In the genomic region with DNA sequence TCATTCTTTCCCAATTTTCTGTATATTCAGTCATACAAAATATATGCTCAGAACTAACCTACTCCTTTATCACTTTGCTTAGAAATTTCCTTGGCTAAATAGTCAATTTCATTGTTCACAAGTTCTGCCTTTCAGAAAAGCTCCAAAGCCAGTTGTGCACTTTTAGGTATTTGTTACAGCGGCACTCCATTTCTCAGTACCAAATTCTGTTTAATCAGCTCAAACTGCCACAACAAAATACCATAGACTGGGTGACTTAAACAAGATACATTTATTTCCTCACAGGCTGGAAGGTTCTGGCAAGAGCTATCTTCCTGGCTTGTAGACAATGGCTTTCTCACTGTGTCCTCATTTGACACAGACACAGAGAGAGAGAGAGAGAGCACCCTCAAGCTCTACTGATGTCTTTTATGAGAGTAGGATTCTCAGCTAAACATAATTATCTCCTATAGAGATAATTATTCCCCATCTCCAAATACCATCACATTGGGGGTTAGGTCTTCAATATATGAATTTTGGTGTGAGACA, we compare ENCODE assay signal across 23 cellular contexts.
"Had no signal": no experiment of that assay in that cellular context is flagged by ENCODE, and none has a peak within 500 bp of the region (broad histone marks: within the 10 kb centered on the region; RNA-seq: fewer than 3 reads in every experiment).

No MANE protein-coding gene starts in this region.

- H3K27me3 Mint-ChIP-seq: activated naive CD8-positive, alpha-beta T cell treated with anti-CD3 and anti-CD28 coated beads, Interleukin-2, amount 10 ng/mL, durations not matched to agents 7 days and 5 days; IgD-negative memory B cell had no signal

- H3K4me3 ChIP-seq: adrenal gland, Peyer's patch had no signal

- H3K27me3 ChIP-seq: adrenal gland, Peyer's patch had no signal

- H3K27ac ChIP-seq: adrenal gland, Peyer's patch, RWPE1 had no signal

- H3K36me3 Mint-ChIP-seq: activated naive CD8-positive, alpha-beta T cell treated with anti-CD3 and anti-CD28 coated beads, Interleukin-2, amount 10 ng/mL, durations not matched to agents 7 days and 5 days; IgD-negative memory B cell had no signal

- H3K4me3 Mint-ChIP-seq: activated CD8-positive, alpha-beta T cell treated with anti-CD3 and anti-CD28 coated beads, Interleukin-2, amount 10 ng/mL, durations not matched to agents 7 days and 5 days; activated naive CD8-positive, alpha-beta T cell treated with anti-CD3 and anti-CD28 coated beads, Interleukin-2, amount 10 ng/mL, durations not matched to agents 7 days and 5 days; IgD-negative memory B cell; T-helper 1 cell treated with Interleukin-12 subunit alpha and Interleukin-12 subunit beta and Interleukin-4 antibody, amounts not matched to agents 30 μg/mL and 1 μg/mL, for 36 hours had no signal

- ATAC-seq: activated CD4-positive, CD25-positive, alpha-beta regulatory T cell treated with anti-CD3 and anti-CD28 coated beads, Interleukin-2, amount 50 U/mL, for 24 hours; activated CD8-positive, alpha-beta T cell treated with anti-CD3 and anti-CD28 coated beads, Interleukin-2, amount 10 ng/mL, durations not matched to agents 7 days and 5 days had no signal

- H3K9me3 Mint-ChIP-seq: activated naive CD8-positive, alpha-beta T cell treated with anti-CD3 and anti-CD28 coated beads, Interleukin-2, amount 10 ng/mL, durations not matched to agents 7 days and 5 days; T-helper 1 cell treated with Interleukin-12 subunit alpha and Interleukin-12 subunit beta and Interleukin-4 antibody, amounts not matched to agents 30 μg/mL and 1 μg/mL, for 36 hours had no signal

- H3K27ac Mint-ChIP-seq: activated CD8-positive, alpha-beta T cell treated with anti-CD3 and anti-CD28 coated beads, Interleukin-2, amount 10 ng/mL, durations not matched to agents 7 days and 5 days; activated naive CD8-positive, alpha-beta T cell treated with anti-CD3 and anti-CD28 coated beads, Interleukin-2, amount 10 ng/mL, durations not matched to agents 7 days and 5 days; IgD-negative memory B cell; T-helper 1 cell treated with Interleukin-12 subunit alpha and Interleukin-12 subunit beta and Interleukin-4 antibody, amounts not matched to agents 30 μg/mL and 1 μg/mL, for 36 hours had no signal

- H3K4me1 ChIP-seq: adrenal gland, Peyer's patch had no signal

- DNase-seq: activated CD4-positive, alpha-beta T cell treated with anti-CD3 and anti-CD28 coated beads for 48 hours; activated CD4-positive, alpha-beta T cell treated with anti-CD3 and anti-CD28 coated beads, Interleukin-2, amount 50 U/mL, for 4 hours; activated CD8-positive, alpha-beta memory T cell treated with anti-CD3 and anti-CD28 coated beads, Interleukin-2, amount 50 U/mL, for 48 hours; activated CD8-positive, alpha-beta T cell treated with anti-CD3 and anti-CD28 coated beads, Interleukin-2, amount 10 ng/mL, durations not matched to agents 7 days and 5 days; activated naive CD4-positive, alpha-beta T cell treated with anti-CD3 and anti-CD28 coated beads, Interleukin-2, amount 50 U/mL, for 16 hours; activated naive CD8-positive, alpha-beta T cell treated with anti-CD3 and anti-CD28 coated beads, Interleukin-2, amount 10 ng/mL, durations not matched to agents 7 days and 5 days; activated T-cell treated with anti-CD3 and anti-CD28 coated beads, Interleukin-2, amount 50 U/mL, for 1 hour; adrenal gland; KG1; NCI-H1092; NCI-H1417; NCI-H1930; NCI-H2171; NCI-H226; NCI-H526; NCI-H82; NK-92 treated with Interleukin-12 subunit alpha and Interleukin-12 subunit beta, amount 100 ng/mL, for 24 hours; Peyer's patch; SHP77 treated with DMSO at 0.1 percent for 48 hours had no signal

- H3K4me1 Mint-ChIP-seq: activated naive CD8-positive, alpha-beta T cell treated with anti-CD3 and anti-CD28 coated beads, Interleukin-2, amount 10 ng/mL, durations not matched to agents 7 days and 5 days; IgD-negative memory B cell had no signal

- H3K36me3 ChIP-seq: adrenal gland, Peyer's patch had no signal

- H3K9me3 ChIP-seq: adrenal gland, Peyer's patch had no signal
